ENCODE assay signal across 17 cellular contexts in genomic region chr7:80783688-80784327, GRCh38.
DNase-seq lines count a peak whose midpoint lies in the region; TF ChIP-seq lines count a peak whose summit lies in the region.
"Had no signal": no experiment of that assay in that cellular context is flagged by ENCODE, and none has a peak within 500 bp of the region (broad histone marks: within the 10 kb centered on the region; RNA-seq: fewer than 3 reads in every experiment).

No MANE protein-coding gene starts in this region.

- no peak overlapping the region for H3K4me2 ChIP-seq in neuronal stem cell (ENCODE audit: insufficient read depth, low read length, poor library complexity, severe bottlenecking)
- H3K4me2 ChIP-seq in H9 (ENCODE audit: insufficient read depth, insufficient read length, low read length), result no peak overlapping the region

- no peak overlapping the region for H4K8ac ChIP-seq in neuronal stem cell (ENCODE audit: low read depth, low read length)
- H4K8ac ChIP-seq in H9 (replicated peaks; ENCODE audit: insufficient read length, low read depth, low read length), result no peak overlapping the region

- DNase-seq in A673 (ENCODE audit: low spot score) (peak; percentile 64), NCI-H69 (lab: John Stamatoyannopoulos, UW) (peak; percentile 49), choroid plexus epithelial cell (ENCODE audit: low read depth) (peak; percentile 64), neuronal stem cell (ENCODE audit: low spot score) (no peak), H9 (no peak), GM13977 (ENCODE audit: low spot score) (no peak)
- no peak for DNase-seq in activated CD4-positive, CD25-positive, alpha-beta regulatory T cell (lab: John Stamatoyannopoulos, UW)
- DNase-seq in stimulated activated CD4-positive, alpha-beta T cell treated with anti-CD3 and anti-CD28 coated beads, Interleukin-15, amount 100 ng/mL, for 24 hours, result no peak
- DNase-seq: activated CD4-positive, alpha-beta T cell treated with anti-CD3 and anti-CD28 coated beads, Interleukin-2, amount 50 U/mL, for 1 hour; DMS79; erythroblast; immature natural killer cell; NCI-H2081; T-helper 1 cell had no signal

- H3K14ac ChIP-seq in neuronal stem cell (ENCODE audit: low read length) (no peak overlapping the region), H9 (ENCODE audit: insufficient read depth, low read length) (no peak overlapping the region)

- no peaks in the 10 kb centered on the region for H3K27me3 Mint-ChIP-seq in H9 (ENCODE audit: low read depth)
- H3K27me3 Mint-ChIP-seq: central memory CD8-positive, alpha-beta T cell; IgD-negative memory B cell had no signal

- H4K5ac ChIP-seq in H9 (ENCODE audit: insufficient read length, low read depth, low read length), result no peak overlapping the region

- H3K79me2 ChIP-seq in H9 (ENCODE audit: insufficient read depth, low read length), result no peaks in the 10 kb centered on the region

- H3K27ac ChIP-seq in A673 (ENCODE audit: low read depth, low read length, poor library complexity, severe bottlenecking), result no peak overlapping the region
- H3K27ac ChIP-seq in neuronal stem cell (replicated peaks; ENCODE audit: low read length), result no peak overlapping the region
- H3K27ac ChIP-seq in H9 (ENCODE audit: insufficient read length, low read depth, low read length), result no peak overlapping the region

- no peak overlapping the region for H3K18ac ChIP-seq in neuronal stem cell (ENCODE audit: low read length)
- H3K18ac ChIP-seq in H9 (ENCODE audit: insufficient read length, low read depth, low read length), result no peak overlapping the region

- no TSS peak for BruUV-seq in A673 (replicated peaks; lab: Mats Ljungman, UMichigan)

- no peak overlapping the region for H2BK20ac ChIP-seq in H9 (ENCODE audit: low read depth, low read length, poor library complexity, severe bottlenecking)

- H3K9me3 ChIP-seq in A673 (ENCODE audit: low read depth, low read length, poor library complexity, severe bottlenecking) (no peaks in the 10 kb centered on the region), neuronal stem cell (replicated peaks in 1 of 2; ENCODE audit: control insufficient read depth in 2 of 2, insufficient read depth in 1 of 2, low read depth in 1 of 2, low read length in 2 of 2) (no peaks in the 10 kb centered on the region), H9 (ENCODE audit: control insufficient read depth, low read depth, low read length) (no peaks in the 10 kb centered on the region)

- CTCF ChIA-PET in A673 (lab: Charles Lee), result interaction anchor here (0.6 kb wide), 1 partner anchor 61 kb away, joined by 3 read pairs; no protein-coding TSS in a partner anchor

- no peak overlapping the region for H3K4me3 Mint-ChIP-seq in H9
- H3K4me3 Mint-ChIP-seq: central memory CD8-positive, alpha-beta T cell; IgD-negative memory B cell; immature natural killer cell had no signal

- no peaks in the 10 kb centered on the region for H3K36me3 Mint-ChIP-seq in H9 (ENCODE audit: insufficient read depth in 1 of 3, low read depth in 3 of 3)

- TF ChIP-seq CTCF in A673 (conservative IDR thresholded peaks at IDR 0.05; ENCODE audit: low read depth, low read length), result no peak
- no peak for TF ChIP-seq CTCF in choroid plexus epithelial cell (conservative IDR thresholded peaks at IDR 0.05; ENCODE audit: low read depth, low read length)
- no peak for TF ChIP-seq CTCF in H9 (conservative IDR thresholded peaks at IDR 0.05)
- TF ChIP-seq CTCF in GM13977 (IDR thresholded peaks at IDR 0.05; ENCODE audit: extremely low read depth, insufficient read depth, missing control alignments), result no peak

- H3K56ac ChIP-seq in H9 (ENCODE audit: insufficient read length, low read depth, low read length), result no peak overlapping the region

- H3K4me3 ChIP-seq in A673 (ENCODE audit: low read depth, low read length, poor library complexity, severe bottlenecking), result no peak overlapping the region
- no peak overlapping the region for H3K4me3 ChIP-seq in choroid plexus epithelial cell (ENCODE audit: low read depth, low read length)
- no peak overlapping the region for H3K4me3 ChIP-seq in neuronal stem cell (ENCODE audit: low read length in 2 of 2)

- no peaks in the 10 kb centered on the region for H4K20me1 ChIP-seq in H9 (ENCODE audit: control insufficient read depth, insufficient read depth, insufficient read length)

- H3K4ac ChIP-seq in neuronal stem cell (ENCODE audit: low read length) (no peak overlapping the region), H9 (ENCODE audit: low read depth, low read length) (no peak overlapping the region)

- H3T11ph ChIP-seq in H9 (ENCODE audit: low read length), result no peak overlapping the region

- POLR2A ChIA-PET in A673 (lab: Charles Lee; ENCODE audit: low non-redundant PET), result no interaction called here

- H3K36me3 ChIP-seq in A673 (ENCODE audit: insufficient read depth, low read length, poor library complexity, severe bottlenecking) (no peaks in the 10 kb centered on the region), neuronal stem cell (replicated peaks in 1 of 2; ENCODE audit: control insufficient read depth in 2 of 2, insufficient read depth in 2 of 2, low read length in 2 of 2) (peaks cover 0 to 6% of the 10 kb centered on the region in 2 donors)

- no peak overlapping the region; a peak in 1 of 7 replicates for H3K27ac Mint-ChIP-seq in H9
- H3K27ac Mint-ChIP-seq: activated T-helper 2 cell treated with anti-CD3 and anti-CD28 coated beads, Interferon-gamma antibody, Interleukin-2, Interleukin-4, amounts not matched to agents 10 μg/mL and 5 μg/mL and 100 μg/mL, durations not matched to agents 14 hours and 24 hours and 36 hours; IgD-negative memory B cell; immature natural killer cell had no signal

- H3K9me3 Mint-ChIP-seq in H9, result no peaks in the 10 kb centered on the region
- H3K9me3 Mint-ChIP-seq: activated T-helper 2 cell treated with anti-CD3 and anti-CD28 coated beads, Interferon-gamma antibody, Interleukin-2, Interleukin-4, amounts not matched to agents 10 μg/mL and 5 μg/mL and 100 μg/mL, durations not matched to agents 14 hours and 24 hours and 36 hours had no signal

- no peak overlapping the region for H3K9ac ChIP-seq in neuronal stem cell (ENCODE audit: low read depth, low read length, poor library complexity)
- no peak overlapping the region for H3K9ac ChIP-seq in H9 (ENCODE audit: extremely low read depth, insufficient read length, low read length)

- H3K23ac ChIP-seq in neuronal stem cell (ENCODE audit: low read depth, low read length, poor library complexity) (no peak overlapping the region), H9 (ENCODE audit: insufficient read length, low read depth, low read length) (no peak overlapping the region)

- H3K4me1 Mint-ChIP-seq in H9, result peaks cover 11 to 17% of the 10 kb centered on the region in 2 experiments
- H3K4me1 Mint-ChIP-seq: central memory CD8-positive, alpha-beta T cell; IgD-negative memory B cell; immature natural killer cell had no signal

- in situ Hi-C loops in GM13977 (cut with MboI; ENCODE audit: low pct_unique_long_range_greater_than_20kb, low sequenced_read_pairs, unreplicated experiment), result no loop called here

- no peak overlapping the region for H4K91ac ChIP-seq in neuronal stem cell (ENCODE audit: low read depth, low read length, poor library complexity)
- H4K91ac ChIP-seq in H9 (ENCODE audit: insufficient read length, low read depth, low read length), result no peak overlapping the region

- H2BK5ac ChIP-seq in neuronal stem cell (ENCODE audit: low read length) (no peak overlapping the region), H9 (ENCODE audit: insufficient read length, low read length) (no peak overlapping the region)

- H3K79me1 ChIP-seq in neuronal stem cell (ENCODE audit: low read depth, low read length) (no peaks in the 10 kb centered on the region), H9 (ENCODE audit: insufficient read depth, low read depth, low read length, poor library complexity, severe bottlenecking) (no peaks in the 10 kb centered on the region)

- no peak overlapping the region for H2BK120ac ChIP-seq in neuronal stem cell (ENCODE audit: low read depth, low read length)
- H2BK120ac ChIP-seq in H9 (ENCODE audit: low read depth, low read length, poor library complexity, severe bottlenecking), result no peak overlapping the region

- H3K4me1 ChIP-seq in A673 (ENCODE audit: insufficient read depth, low read length, poor library complexity, severe bottlenecking) (peaks cover 34% of the 10 kb centered on the region), neuronal stem cell (ENCODE audit: control insufficient read depth in 2 of 2, insufficient read depth in 1 of 2, low read depth in 1 of 2, low read length in 2 of 2) (peaks cover 2 to 15% of the 10 kb centered on the region in 2 donors), H9 (ENCODE audit: insufficient read depth, low read length) (no peaks in the 10 kb centered on the region)

- 100% methylated on average over 1 of the region's 2 CpGs; no CpG with 5 or more reads in 1 of the 2 donors for WGBS in neuronal stem cell (ENCODE audit: extremely low coverage in 2 of 2, insufficient read length in 2 of 2, insufficient replicate concordance in 1 of 2), 2 donors
- WGBS in H9 (ENCODE audit: extremely low coverage, insufficient read length, low lambda C conversion rate), result 100% methylated on average over 1 of the region's 2 CpGs

- H3K23me2 ChIP-seq in H9 (ENCODE audit: insufficient read length, low read depth, low read length, poor library complexity, severe bottlenecking), result no peaks in the 10 kb centered on the region

- H3K27me3 ChIP-seq in A673 (replicated peaks; ENCODE audit: insufficient read depth, low read depth, low read length, poor library complexity), result no peaks in the 10 kb centered on the region
- no peaks in the 10 kb centered on the region for H3K27me3 ChIP-seq in neuronal stem cell (ENCODE audit: control insufficient read depth in 3 of 3, insufficient read depth in 3 of 3, low read depth in 1 of 3, low read length in 3 of 3)
- no peaks in the 10 kb centered on the region for H3K27me3 ChIP-seq in H9 (ENCODE audit: insufficient read depth, low read length)

- H2AFZ ChIP-seq in neuronal stem cell (ENCODE audit: low read length), result peak overlapping the region; percentile 16
- no peak overlapping the region for H2AFZ ChIP-seq in H9 (ENCODE audit: low read length)

- H2AK5ac ChIP-seq in neuronal stem cell (ENCODE audit: low read depth, low read length) (no peak overlapping the region), H9 (ENCODE audit: insufficient read length, low read length) (no peak overlapping the region)

- intact Hi-C loops in A673 (cut with micrococcal nuclease; ENCODE audit: unreplicated experiment), result no loop called here

- H2BK12ac ChIP-seq in neuronal stem cell (ENCODE audit: low read length) (no peak overlapping the region), H9 (ENCODE audit: insufficient read length, low read depth, low read length) (no peak overlapping the region)

- no peak overlapping the region for H2BK15ac ChIP-seq in neuronal stem cell (ENCODE audit: low read length)
- no peak overlapping the region for H2BK15ac ChIP-seq in H9 (ENCODE audit: low read depth, low read length)

Comparison
In these comparisons a context has a peak if more than half of its experiments do, and no peak if none do; other contexts are left out.
1. DNase-seq: peak in A673 (single experiment), NCI-H69 (single experiment) and choroid plexus epithelial cell (single experiment); none in neuronal stem cell (single experiment), activated CD4-positive, CD25-positive, alpha-beta regulatory T cell (0 of 4), H9 (single experiment), GM13977 (single experiment) and stimulated activated CD4-positive, alpha-beta T cell treated with anti-CD3 and anti-CD28 coated beads, Interleukin-15, amount 100 ng/mL, for 24 hours (single experiment).